Comparison of ENCODE assay signal across 12 cellular contexts in genomic region chr10:62870866-62871265, GRCh38. TPM values are rescaled to one million over a fixed set of nuclear protein-coding genes. Genes with fewer than 3 reads are reported as not detected.
DNase-seq lines count a peak whose midpoint lies in the region; ATAC-seq and TF ChIP-seq lines count a peak whose summit lies in the region.
"Had no signal": no experiment of that assay in that cellular context is flagged by ENCODE, and none has a peak within 500 bp of the region (broad histone marks: within the 10 kb centered on the region; RNA-seq: fewer than 3 reads in every experiment).

No MANE protein-coding gene starts in this region.

- POLR2A ChIA-PET in T-cell (lab: Charles Lee) = no interaction called here

- intact Hi-C loops in breast epithelium (cut with DNase I; ENCODE audit: low total_unique reads) = no loop called here

- no peak overlapping the region for H3K4me3 ChIP-seq in breast epithelium
- H3K4me3 ChIP-seq: thoracic aorta had no signal

- H3K36me3 Mint-ChIP-seq in T-cell = no peaks in the 10 kb centered on the region

- no peaks in the 10 kb centered on the region for H3K4me1 ChIP-seq in breast epithelium
- H3K4me1 ChIP-seq: Caco-2 had no signal

- ATAC-seq in GM18511 (IDR thresholded peaks at IDR 0.05; ENCODE audit: unreplicated experiment) (peak; percentile 96), HG02642 (IDR thresholded peaks at IDR 0.05; ENCODE audit: poor library complexity, unreplicated experiment) (peak; percentile 86), HG03565 (IDR thresholded peaks at IDR 0.05; ENCODE audit: unreplicated experiment) (peak; percentile 93), T-cell (replicated peaks in 1 of 4) (no peak)

- H3K27ac Mint-ChIP-seq in T-cell = no peak overlapping the region
- H3K27ac Mint-ChIP-seq: nephron had no signal

- peaks cover 12 to 18% of the 10 kb centered on the region in 2 donors for H3K27me3 Mint-ChIP-seq in T-cell

- no peak overlapping the region for H3K4me3 Mint-ChIP-seq in T-cell
- H3K4me3 Mint-ChIP-seq: nephron had no signal

- no peaks in the 10 kb centered on the region for H3K9me3 Mint-ChIP-seq in T-cell
- H3K9me3 Mint-ChIP-seq: nephron had no signal

- no peaks in the 10 kb centered on the region for H3K36me3 ChIP-seq in breast epithelium
- H3K36me3 ChIP-seq: thoracic aorta had no signal

- no peaks in the 10 kb centered on the region for H3K9me3 ChIP-seq in breast epithelium
- H3K9me3 ChIP-seq: Caco-2, thoracic aorta had no signal

- CTCF ChIA-PET in T-cell (lab: Charles Lee) = no interaction called here

- H3K27ac ChIP-seq in breast epithelium = no peak overlapping the region
- H3K27ac ChIP-seq: thoracic aorta had no signal

- H3K27me3 ChIP-seq in breast epithelium = no peaks in the 10 kb centered on the region

- TF ChIP-seq POLR2A in breast epithelium (IDR thresholded peaks at IDR 0.05) = no peak

- DNase-seq in GM19238 (ENCODE audit: insufficient read length, low spot score) = peak; percentile 16
- no peak for DNase-seq in T-cell
- no peak for DNase-seq in ureter (ENCODE audit: low spot score)
- DNase-seq in NCI-H1105 treated with DMSO at 0.1 percent for 48 hours (lab: John Stamatoyannopoulos, UW) = no peak
- DNase-seq in breast epithelium (ENCODE audit: low spot score in 2 of 2) = no peak
- DNase-seq: Caco-2, IMR-90 had no signal

- no peaks in the 10 kb centered on the region for H3K4me1 Mint-ChIP-seq in T-cell
- H3K4me1 Mint-ChIP-seq: nephron had no signal

- TF ChIP-seq CTCF in breast epithelium (IDR thresholded peaks at IDR 0.05) = no peak

RNA-seq across cellular contexts. Expression of gene EGR2, which starts 54.7 kb away (rescaled TPM):
- 1 to 10 TPM in 4 of 5 donors, under 1 TPM in 1; 0.90 to 2.7 (median 2.5) TPM for total RNA-seq in T-cell
- 5.7 TPM for total RNA-seq in ureter
- total RNA-seq in breast epithelium = 1 to 10 TPM in 2 of 3 donors, under 1 TPM in 1; 0.32 to 9.2 (median 4.3) TPM

Comparison
In these comparisons a context has a peak if more than half of its experiments do, and no peak if none do; other contexts are left out.
1. ATAC-seq: peak in GM18511 (single experiment), HG02642 (single experiment) and HG03565 (single experiment); none in T-cell (0 of 4).